Comparison of ENCODE assay signal across 16 cellular contexts in the genomic region with DNA sequence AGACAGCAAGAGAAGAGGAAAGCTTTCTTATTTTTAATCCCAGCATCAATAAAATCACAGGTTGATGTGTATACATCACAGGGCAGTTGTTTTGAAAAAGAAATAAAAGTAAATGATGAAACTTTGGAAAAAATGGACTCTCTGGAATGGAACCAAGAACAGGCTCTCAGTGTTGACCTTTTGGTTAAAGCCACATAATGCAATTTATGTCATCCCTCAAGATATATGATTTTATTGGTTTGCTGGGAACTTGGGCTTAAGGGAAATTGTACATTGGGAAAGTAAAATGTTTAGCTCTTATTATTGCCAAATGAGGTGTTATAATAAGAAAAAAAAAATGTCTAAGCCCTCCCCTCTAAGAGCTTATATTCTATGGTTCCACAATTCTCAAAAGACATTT.
DNase-seq lines count a peak whose midpoint lies in the region; TF ChIP-seq lines count a peak whose summit lies in the region.
"Had no signal": no experiment of that assay in that cellular context is flagged by ENCODE, and none has a peak within 500 bp of the region (broad histone marks: within the 10 kb centered on the region; RNA-seq: fewer than 3 reads in every experiment).

No MANE protein-coding gene starts in this region.

- H3K79me2 ChIP-seq in Karpas-422 (ENCODE audit: low read length) (no peaks in the 10 kb centered on the region), neural cell (replicated peaks; ENCODE audit: insufficient read depth, low read length) (no peaks in the 10 kb centered on the region)

- H3F3A ChIP-seq in neural cell (ENCODE audit: insufficient read depth, low read length, poor library complexity, severe bottlenecking) = no peaks in the 10 kb centered on the region

- H3K27ac ChIP-seq in Karpas-422 (ENCODE audit: low read length) = peak overlapping the region; percentile 56
- peak overlapping the region; percentile 82 for H3K27ac ChIP-seq in neural cell (ENCODE audit: low read length)

- H3K27me3 Mint-ChIP-seq in brain = peaks cover 13% of the 10 kb centered on the region
- H3K27me3 Mint-ChIP-seq: IgD-negative memory B cell had no signal

- no peaks in the 10 kb centered on the region for H3K27me3 ChIP-seq in Karpas-422 (ENCODE audit: low read length)
- H3K27me3 ChIP-seq in neural cell (ENCODE audit: insufficient read depth, low read depth, low read length) = no peaks in the 10 kb centered on the region

- TF ChIP-seq RAD21 in neural cell (conservative IDR thresholded peaks at IDR 0.05) = no peak

- no peak for TF ChIP-seq EP300 in neural cell (conservative IDR thresholded peaks at IDR 0.05; ENCODE audit: poor library complexity, severe bottlenecking)

- H3K4me3 ChIP-seq in Karpas-422 (ENCODE audit: low read length) (no peak overlapping the region), neural cell (ENCODE audit: low read length) (no peak overlapping the region)

- H3K4me3 Mint-ChIP-seq in brain = no peak overlapping the region
- H3K4me3 Mint-ChIP-seq: CD14-positive monocyte; CD4-positive, alpha-beta memory T cell; IgD-negative memory B cell had no signal

- TF ChIP-seq CTCF in brain (conservative IDR thresholded peaks at IDR 0.05) = no peak
- no peak for TF ChIP-seq CTCF in neural cell (IDR thresholded peaks at IDR 0.05; ENCODE audit: poor library complexity, severe bottlenecking)

- H3K9ac ChIP-seq in Karpas-422 (ENCODE audit: low read length) (no peak overlapping the region), neural cell (ENCODE audit: low read length) (no peak overlapping the region)

- H2AFZ ChIP-seq in Karpas-422 (ENCODE audit: low read length) (no peak overlapping the region), neural cell (ENCODE audit: low read depth, low read length) (no peak overlapping the region)

- H3K36me3 ChIP-seq in Karpas-422 (ENCODE audit: insufficient read depth, low read length) (no peaks in the 10 kb centered on the region), neural cell (ENCODE audit: insufficient read depth, low read length) (no peaks in the 10 kb centered on the region)

- H3K9me3 ChIP-seq in Karpas-422 (ENCODE audit: low read length) (no peaks in the 10 kb centered on the region), neural cell (ENCODE audit: low read length) (no peaks in the 10 kb centered on the region)

- H3K4me1 ChIP-seq in Karpas-422 (ENCODE audit: low read length) = peaks cover 15% of the 10 kb centered on the region

- no peak overlapping the region for H3K4me2 ChIP-seq in Karpas-422 (ENCODE audit: low read depth, low read length, poor library complexity, severe bottlenecking)
- no peak overlapping the region for H3K4me2 ChIP-seq in neural cell (ENCODE audit: low read length)

- H3K9me3 Mint-ChIP-seq in brain = no peaks in the 10 kb centered on the region

- H3K36me3 Mint-ChIP-seq in brain = peaks cover 13% of the 10 kb centered on the region
- H3K36me3 Mint-ChIP-seq: CD14-positive monocyte; CD4-positive, alpha-beta memory T cell; IgD-negative memory B cell had no signal

- H4K20me1 ChIP-seq in Karpas-422 (ENCODE audit: insufficient read depth, low read depth, low read length) (no peaks in the 10 kb centered on the region), neural cell (ENCODE audit: insufficient read depth) (no peaks in the 10 kb centered on the region)

- no peaks in the 10 kb centered on the region for H3K9me2 ChIP-seq in Karpas-422 (replicated peaks; ENCODE audit: insufficient read depth, low read length)
- H3K9me2 ChIP-seq in neural cell (ENCODE audit: insufficient read depth, low read length) = no peaks in the 10 kb centered on the region

- H3K27ac Mint-ChIP-seq in brain = peak overlapping the region in 4 of 5 experiments; percentile 82 to 97 (median 96)
- H3K27ac Mint-ChIP-seq: CD14-positive monocyte; CD4-positive, alpha-beta memory T cell; IgD-negative memory B cell had no signal

- H3K4me1 Mint-ChIP-seq in brain = peaks cover 56% of the 10 kb centered on the region
- H3K4me1 Mint-ChIP-seq: CD14-positive monocyte, IgD-negative memory B cell had no signal

- DNase-seq in Karpas-422 (no peak), dermis blood vessel endothelial cell (no peak), MV-4-11 (lab: John Stamatoyannopoulos, UW) (no peak), NOMO-1 treated with dmso at 0.1 percent for 144 hours (lab: John Stamatoyannopoulos, UW; ENCODE audit: unreplicated experiment) (no peak), GM03348 (ENCODE audit: low spot score) (no peak)
- DNase-seq: ACHN; AML-193; CD4-positive, alpha-beta memory T cell; DMS79; GDM1; GOT3; H7 had no signal

TF ChIP-seq in neural cell, 6 proteins besides CTCF, POLR2A, EP300 and RAD21:
- TF ChIP-seq SMC3 (conservative IDR thresholded peaks at IDR 0.05; ENCODE audit: poor library complexity) (no peak), MXI1 (conservative IDR thresholded peaks at IDR 0.05; ENCODE audit: poor library complexity, severe bottlenecking) (no peak), TAF1 (IDR thresholded peaks at IDR 0.05; ENCODE audit: low read depth) (no peak), REST (IDR thresholded peaks at IDR 0.05; ENCODE audit: borderline replicate concordance) (no peak), POLR2AphosphoS5 (IDR thresholded peaks at IDR 0.05) (no peak), EZH2 (IDR thresholded peaks at IDR 0.05; ENCODE audit: borderline replicate concordance, insufficient read depth, low read length, poor library complexity, severe bottlenecking) (no peak)
